In genomic region chr11:128291835-128292234, GRCh38 we compare ENCODE assay signal across 9 cellular contexts.
DNase-seq lines count a peak whose midpoint lies in the region; ATAC-seq lines count a peak whose summit lies in the region.
"Had no signal": no experiment of that assay in that cellular context is flagged by ENCODE, and none has a peak within 500 bp of the region (broad histone marks: within the 10 kb centered on the region; RNA-seq: fewer than 3 reads in every experiment).

No MANE protein-coding gene starts in this region.

- H3K4me3 ChIP-seq in H7 (ENCODE audit: insufficient read depth, low read depth, low read length): no peak overlapping the region
- H3K4me3 ChIP-seq: tibial nerve had no signal

- H3K36me3 ChIP-seq in H7 (replicated peaks; ENCODE audit: control insufficient read depth, insufficient read depth, low read length): no peaks in the 10 kb centered on the region
- H3K36me3 ChIP-seq: tibial nerve had no signal

- ATAC-seq in HG02678 (IDR thresholded peaks at IDR 0.05; ENCODE audit: unreplicated experiment) (peak; percentile 19), HG03439 (IDR thresholded peaks at IDR 0.05; ENCODE audit: unreplicated experiment) (no peak)

- no peaks in the 10 kb centered on the region for H3K27me3 ChIP-seq in H7 (ENCODE audit: control insufficient read depth, insufficient read depth, low read length)
- H3K27me3 ChIP-seq: tibial nerve had no signal

- DNase-seq in activated CD4-positive, CD25-positive, alpha-beta regulatory T cell treated with anti-CD3 and anti-CD28 coated beads, Interleukin-2, amount 50 U/mL, for 72 hours: peak; percentile 51
- DNase-seq in central memory CD4-positive, alpha-beta T cell: peak; percentile 67
- DNase-seq in stimulated activated CD4-positive, alpha-beta T cell treated with anti-CD3 and anti-CD28 coated beads, Interleukin-4, amount 100 ng/mL, for 1 hour: peak; percentile 62
- DNase-seq in KG1 (lab: John Stamatoyannopoulos, UW) (no peak), H7 (no peak), Kasumi-1 (lab: John Stamatoyannopoulos, UW) (no peak)

Comparison
In these comparisons a context has a peak if more than half of its experiments do, and no peak if none do; other contexts are left out.
1. DNase-seq: peak in activated CD4-positive, CD25-positive, alpha-beta regulatory T cell treated with anti-CD3 and anti-CD28 coated beads, Interleukin-2, amount 50 U/mL, for 72 hours (single experiment), central memory CD4-positive, alpha-beta T cell (single experiment) and stimulated activated CD4-positive, alpha-beta T cell treated with anti-CD3 and anti-CD28 coated beads, Interleukin-4, amount 100 ng/mL, for 1 hour (single experiment); none in KG1 (single experiment), H7 (single experiment) and Kasumi-1 (0 of 2).